In genomic region chr16:24995469-24995868, GRCh38 we compare ENCODE assay signal across 1 cellular context.
TF ChIP-seq lines count a peak whose summit lies in the region.

No MANE protein-coding gene starts in this region.

TF ChIP-seq in HepG2, 621 proteins besides CTCF, POLR2A, EP300 and RAD21 (continued from another document and continues in another):
- TF ChIP-seq KDM2A (CRISPR knock-in tag; IDR thresholded peaks at IDR 0.05; ENCODE audit: borderline replicate concordance, low read depth): no peak
- no peak for TF ChIP-seq ELF4 (CRISPR knock-in tag; IDR thresholded peaks at IDR 0.05; ENCODE audit: borderline replicate concordance)
- no peak for TF ChIP-seq TCF12 (IDR thresholded peaks at IDR 0.05)
- no peak for TF ChIP-seq TCF12 (CRISPR knock-in tag; IDR thresholded peaks at IDR 0.05)
- TF ChIP-seq DRAP1 (CRISPR knock-in tag; IDR thresholded peaks at IDR 0.05): no peak
- no peak for TF ChIP-seq MLX (CRISPR knock-in tag; IDR thresholded peaks at IDR 0.05)
- no peak for TF ChIP-seq MAZ (IDR thresholded peaks at IDR 0.05; ENCODE audit: borderline replicate concordance, low read depth, low read length)
- no peak for TF ChIP-seq MAZ (CRISPR knock-in tag; IDR thresholded peaks at IDR 0.05; ENCODE audit: low read depth)
- TF ChIP-seq YEATS4 (CRISPR knock-in tag; IDR thresholded peaks at IDR 0.05; ENCODE audit: borderline replicate concordance): no peak
- TF ChIP-seq ZNF33B (CRISPR knock-in tag; IDR thresholded peaks at IDR 0.05): no peak
- TF ChIP-seq U2AF1 (optimal IDR thresholded peaks at IDR 0.05; ENCODE audit: low read depth, low read length): no peak
- TF ChIP-seq MXD4 (CRISPR knock-in tag; IDR thresholded peaks at IDR 0.05): no peak
- no peak for TF ChIP-seq ZNF883 (CRISPR knock-in tag; IDR thresholded peaks at IDR 0.05; ENCODE audit: not compliant biosample characterization)
- TF ChIP-seq GATAD1 (CRISPR knock-in tag; IDR thresholded peaks at IDR 0.05): no peak
- TF ChIP-seq SMAD3 (CRISPR knock-in tag; IDR thresholded peaks at IDR 0.05): no peak
- peak; percentile 56 for TF ChIP-seq ZNF687 (CRISPR knock-in tag; IDR thresholded peaks at IDR 0.05)
- no peak for TF ChIP-seq DPF2 (CRISPR knock-in tag; IDR thresholded peaks at IDR 0.05; ENCODE audit: borderline replicate concordance, low read depth)
- no peak for TF ChIP-seq ZBTB20 (CRISPR knock-in tag; IDR thresholded peaks at IDR 0.05; ENCODE audit: borderline replicate concordance, low read depth)
- TF ChIP-seq ZSCAN20 (CRISPR knock-in tag; IDR thresholded peaks at IDR 0.05; ENCODE audit: borderline replicate concordance): no peak
- 0 out of 2 replicates have a peak, but pooled peaks have one; percentile 14 for TF ChIP-seq ERF (CRISPR knock-in tag; IDR thresholded peaks at IDR 0.05)
- no peak for TF ChIP-seq ZSCAN30 (CRISPR knock-in tag; IDR thresholded peaks at IDR 0.05)
- 0 out of 2 replicates have a peak, but pooled peaks have one; percentile 29 for TF ChIP-seq ZNF788 (CRISPR knock-in tag; IDR thresholded peaks at IDR 0.05; ENCODE audit: borderline replicate concordance)
- TF ChIP-seq HNF1B (CRISPR knock-in tag; IDR thresholded peaks at IDR 0.05): no peak
- TF ChIP-seq BATF2 (CRISPR knock-in tag; IDR thresholded peaks at IDR 0.05): no peak
- TF ChIP-seq KIAA2018 (CRISPR knock-in tag; IDR thresholded peaks at IDR 0.05; ENCODE audit: borderline replicate concordance): no peak
- TF ChIP-seq ZBTB44 (CRISPR knock-in tag; IDR thresholded peaks at IDR 0.05): no peak
- no peak for TF ChIP-seq TP53 (CRISPR knock-in tag; conservative IDR thresholded peaks at IDR 0.05)
- TF ChIP-seq ATF3 (CRISPR knock-in tag; IDR thresholded peaks at IDR 0.05): no peak
- no peak for TF ChIP-seq RARG (CRISPR knock-in tag; IDR thresholded peaks at IDR 0.05; ENCODE audit: low read depth)
- 0 out of 4 replicates have a peak, but pooled peaks of 1 of the 2 experiments have one; percentile 0 for TF ChIP-seq KLF16 (CRISPR knock-in tag; IDR thresholded peaks at IDR 0.05)
- no peak for TF ChIP-seq ZNF280B (CRISPR knock-in tag; IDR thresholded peaks at IDR 0.05; ENCODE audit: borderline replicate concordance)
- TF ChIP-seq ZNF564 (CRISPR knock-in tag; IDR thresholded peaks at IDR 0.05): no peak
- peak; percentile 59 for TF ChIP-seq ZNF605 (CRISPR knock-in tag; IDR thresholded peaks at IDR 0.05)
- no peak for TF ChIP-seq ZNF350 (CRISPR knock-in tag; IDR thresholded peaks at IDR 0.05; ENCODE audit: borderline replicate concordance, low read depth)
- TF ChIP-seq MZF1 (CRISPR knock-in tag; IDR thresholded peaks at IDR 0.05; ENCODE audit: borderline replicate concordance): no peak
- TF ChIP-seq ZNF343 (CRISPR knock-in tag; IDR thresholded peaks at IDR 0.05): no peak
- TF ChIP-seq ZFP91 (CRISPR knock-in tag; IDR thresholded peaks at IDR 0.05; ENCODE audit: borderline replicate concordance): 0 out of 2 replicates have a peak, but pooled peaks have one; percentile 23
- TF ChIP-seq LBX2 (CRISPR knock-in tag; IDR thresholded peaks at IDR 0.05; ENCODE audit: borderline replicate concordance): no peak
- TF ChIP-seq ZNF777 (CRISPR knock-in tag; IDR thresholded peaks at IDR 0.05): no peak
- no peak for TF ChIP-seq PHF5A (CRISPR knock-in tag; IDR thresholded peaks at IDR 0.05; ENCODE audit: low read depth, unreplicated experiment)
